ENCODE assay signal across 9 cellular contexts in the genomic region with DNA sequence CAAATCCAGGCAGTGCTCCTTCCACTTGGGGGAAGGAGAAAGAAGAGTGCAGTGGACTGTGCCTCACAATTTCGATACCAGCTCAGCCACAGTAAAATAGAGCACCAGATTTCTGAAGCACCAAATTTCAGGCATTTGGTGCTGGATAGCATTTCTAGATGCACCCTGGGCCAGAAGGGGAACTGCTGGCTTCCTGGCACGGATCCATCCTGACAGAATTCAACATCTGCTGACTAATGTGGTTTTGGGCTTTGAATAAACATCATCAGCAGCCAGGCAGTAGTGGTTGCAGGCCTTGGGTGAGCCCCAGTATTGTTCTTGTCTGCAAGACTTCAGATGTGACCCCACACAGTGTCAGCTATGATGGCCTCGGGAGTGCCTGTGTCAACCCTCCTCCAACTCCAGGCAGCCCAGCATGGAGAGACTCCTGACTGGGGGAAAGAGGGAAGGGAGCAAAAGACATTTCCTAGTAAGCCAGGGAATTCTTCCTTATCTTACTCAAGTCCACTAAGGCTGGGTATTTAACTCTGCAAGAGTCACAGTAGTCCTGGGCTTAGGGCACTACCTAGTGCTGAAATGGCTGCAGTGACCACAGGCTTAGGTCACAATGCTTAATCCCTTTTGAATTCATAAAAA.
DNase-seq lines count a peak whose midpoint lies in the region; FAIRE-seq and TF ChIP-seq lines count a peak whose summit lies in the region.
"Had no signal": no experiment of that assay in that cellular context is flagged by ENCODE, and none has a peak within 500 bp of the region (broad histone marks: within the 10 kb centered on the region; RNA-seq: fewer than 3 reads in every experiment).

No MANE protein-coding gene starts in this region.

- FAIRE-seq in RCC 7860 (lab: Jason Lieb, UNC), result no peak

- H3K27ac ChIP-seq in mesendoderm (ENCODE audit: low read depth, low read length), result peak overlapping the region; percentile 45

- H4K8ac ChIP-seq in mesendoderm (ENCODE audit: low read depth, low read length), result no peak overlapping the region

- no peak for TF ChIP-seq CTCF in astrocyte of the spinal cord (IDR thresholded peaks at IDR 0.05; ENCODE audit: low read depth, low read length)

- in situ Hi-C loops in astrocyte of the spinal cord (cut with HindIII; ENCODE audit: low sequenced_read_pairs), result no loop called here

- H3K4me2 ChIP-seq in mesendoderm (ENCODE audit: low read length), result no peak overlapping the region

- H3K23ac ChIP-seq in mesendoderm (ENCODE audit: low read length), result no peak overlapping the region

- no peak overlapping the region for H2BK120ac ChIP-seq in mesendoderm (ENCODE audit: low read depth, low read length)

- H2BK15ac ChIP-seq in mesendoderm (replicated peaks; ENCODE audit: low read depth), result no peak overlapping the region

- H4K5ac ChIP-seq in mesendoderm (ENCODE audit: low read length), result no peak overlapping the region

- H3K79me1 ChIP-seq in mesendoderm (ENCODE audit: low read length), result no peaks in the 10 kb centered on the region

- H3K56ac ChIP-seq in mesendoderm (ENCODE audit: low read length), result no peak overlapping the region

- H3K36me3 ChIP-seq in mesendoderm (ENCODE audit: control insufficient read depth, insufficient read depth, low read length) (no peaks in the 10 kb centered on the region), H7 (replicated peaks; ENCODE audit: control insufficient read depth, insufficient read depth, low read length) (no peaks in the 10 kb centered on the region)

- no peaks in the 10 kb centered on the region for H3K4me1 ChIP-seq in mesendoderm (ENCODE audit: control insufficient read depth, low read depth, low read length)

- no peak overlapping the region for H3K9ac ChIP-seq in mesendoderm (ENCODE audit: low read length)

- no peak overlapping the region for H3K4ac ChIP-seq in mesendoderm (ENCODE audit: low read depth, low read length)

- H2BK5ac ChIP-seq in mesendoderm (ENCODE audit: low read length), result no peak overlapping the region

- no CpG with 5 or more reads among the region's 3 CpGs for WGBS in mesendoderm (ENCODE audit: extremely low coverage, insufficient coverage, low lambda C conversion rate)

- no peaks in the 10 kb centered on the region for H3K79me2 ChIP-seq in mesendoderm (ENCODE audit: control insufficient read depth, insufficient read depth, low read length)

- no peak overlapping the region for H3K18ac ChIP-seq in mesendoderm (ENCODE audit: low read length)

- DNase-seq in GDM1 (lab: John Stamatoyannopoulos, UW) (peak; percentile 69), NCI-H1092 (lab: John Stamatoyannopoulos, UW) (peak; percentile 7), astrocyte of the spinal cord (ENCODE audit: low read depth, low spot score) (peak; percentile 82), mesendoderm (peak; percentile 28), germinal center (ENCODE audit: low spot score) (no peak), H7 (no peak), RCC 7860 (ENCODE audit: low spot score) (no peak), midbrain (lab: John Stamatoyannopoulos, UW) (no peak)
- DNase-seq: immature natural killer cell had no signal

- H2AK5ac ChIP-seq in mesendoderm (ENCODE audit: low read length), result no peak overlapping the region

- H3K27me3 ChIP-seq in mesendoderm (ENCODE audit: insufficient read depth, low read length, poor library complexity) (no peaks in the 10 kb centered on the region), H7 (ENCODE audit: control insufficient read depth, insufficient read depth, low read length) (no peaks in the 10 kb centered on the region)

- H3K4me3 ChIP-seq in astrocyte of the spinal cord (ENCODE audit: low read depth, low read length), result no peak overlapping the region
- H3K4me3 ChIP-seq in mesendoderm (ENCODE audit: low read length), result no peak overlapping the region
- H3K4me3 ChIP-seq in H7 (ENCODE audit: insufficient read depth, low read depth, low read length), result no peak overlapping the region

Comparison
In these comparisons a context has a peak if more than half of its experiments do, and no peak if none do; other contexts are left out.
1. DNase-seq: peak in GDM1 (single experiment), NCI-H1092 (single experiment), astrocyte of the spinal cord (single experiment) and mesendoderm (single experiment); none in germinal center (single experiment), H7 (single experiment), RCC 7860 (single experiment) and midbrain (single experiment).